In the genomic region with DNA sequence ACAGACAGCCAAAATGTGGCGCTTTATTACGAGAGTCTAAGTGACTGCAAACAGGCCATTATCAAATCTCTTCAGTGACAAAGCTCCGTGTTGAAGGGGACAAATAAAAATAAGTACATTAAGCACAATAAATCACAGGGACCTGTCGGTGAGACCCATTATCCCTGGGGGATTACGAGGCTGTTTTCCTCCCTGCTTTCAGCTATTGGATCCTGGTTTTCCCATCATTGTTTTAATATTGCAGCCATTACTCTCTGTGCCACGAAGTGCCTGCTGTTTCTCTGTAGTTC, we compare ENCODE assay signal across 1 cellular context.
TF ChIP-seq lines count a peak whose summit lies in the region.

No MANE protein-coding gene starts in this region.

TF ChIP-seq in HEK293, 187 proteins besides CTCF, POLR2A, EP300 and RAD21 (continued from another document):
- TF ChIP-seq PBX3 (CRISPR knock-in tag; IDR thresholded peaks at IDR 0.05) = no peak
